Comparison of ENCODE assay signal across 1 cellular context in the genomic region with DNA sequence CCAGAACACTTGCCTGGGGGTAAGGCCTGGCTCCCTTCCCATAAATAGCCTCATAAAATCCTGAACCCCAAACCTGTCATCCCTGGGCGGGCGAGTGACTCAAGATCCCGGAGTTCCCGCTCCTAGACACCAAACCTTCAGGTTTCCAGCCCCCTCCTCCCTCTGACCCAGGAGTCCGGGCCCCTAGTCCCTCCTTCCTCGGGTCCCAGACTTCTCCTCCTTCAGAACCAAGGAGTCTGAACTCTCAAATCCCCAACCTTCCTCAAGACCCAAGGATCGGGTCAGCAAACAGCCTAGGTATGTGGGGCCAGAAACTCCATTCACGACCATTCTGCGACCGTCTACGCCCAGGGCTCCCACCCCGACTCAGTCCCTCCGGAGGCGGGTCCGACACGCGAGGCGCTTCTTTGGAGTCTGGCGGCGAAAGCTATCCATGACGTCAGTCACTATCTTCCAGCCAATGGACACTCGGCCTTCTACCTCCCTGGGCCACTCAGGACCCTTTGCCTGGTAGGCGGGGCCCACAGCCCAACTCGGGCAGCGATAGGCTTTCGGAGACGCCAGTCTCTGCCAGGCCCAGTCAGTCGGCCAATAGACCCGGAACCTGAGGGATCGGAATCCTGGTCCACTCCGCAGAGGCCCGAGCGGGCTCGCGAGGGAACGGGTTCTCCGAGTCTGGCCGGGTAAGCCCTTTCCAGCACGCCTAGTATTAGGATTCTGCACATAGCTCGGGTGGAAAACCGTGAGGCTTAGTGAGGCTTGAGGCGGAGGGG.
A peak's percentile ranks its signal among the peaks of the same experiment; 100 is the strongest.
TF ChIP-seq lines count a peak whose summit lies in the region.

No MANE protein-coding gene starts in this region.

TF ChIP-seq in HEK293T, 16 proteins besides CTCF, POLR2A, EP300 and RAD21 (continued from another document):
- TF ChIP-seq, protein P1, sequence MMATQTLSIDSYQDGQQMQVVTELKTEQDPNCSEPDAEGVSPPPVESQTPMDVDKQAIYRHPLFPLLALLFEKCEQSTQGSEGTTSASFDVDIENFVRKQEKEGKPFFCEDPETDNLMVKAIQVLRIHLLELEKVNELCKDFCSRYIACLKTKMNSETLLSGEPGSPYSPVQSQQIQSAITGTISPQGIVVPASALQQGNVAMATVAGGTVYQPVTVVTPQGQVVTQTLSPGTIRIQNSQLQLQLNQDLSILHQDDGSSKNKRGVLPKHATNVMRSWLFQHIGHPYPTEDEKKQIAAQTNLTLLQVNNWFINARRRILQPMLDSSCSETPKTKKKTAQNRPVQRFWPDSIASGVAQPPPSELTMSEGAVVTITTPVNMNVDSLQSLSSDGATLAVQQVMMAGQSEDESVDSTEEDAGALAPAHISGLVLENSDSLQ (IDR thresholded peaks at IDR 0.05): peak; percentile 99
